In genomic region chr19:3618144-3618810, GRCh38 we compare ENCODE assay signal across 9 cellular contexts. TPM values are rescaled to one million over a fixed set of nuclear protein-coding genes. Genes with fewer than 3 reads are reported as not detected.
DNase-seq lines count a peak whose midpoint lies in the region; ATAC-seq and TF ChIP-seq lines count a peak whose summit lies in the region.
"Had no signal": no experiment of that assay in that cellular context is flagged by ENCODE, and none has a peak within 500 bp of the region (broad histone marks: within the 10 kb centered on the region; RNA-seq: fewer than 3 reads in every experiment).

No MANE protein-coding gene starts in this region.

- no peaks in the 10 kb centered on the region for H3K9me3 Mint-ChIP-seq in activated T-helper 17 cell treated with anti-CD3 and anti-CD28 coated beads, Interleukin-2, amount 50 U/mL, for 72 hours
- H3K9me3 Mint-ChIP-seq: T-helper 1 cell treated with Interleukin-12 subunit alpha and Interleukin-12 subunit beta and Interleukin-4 antibody, amounts not matched to agents 30 μg/mL and 1 μg/mL, for 36 hours had no signal

- no peaks in the 10 kb centered on the region for H3K27me3 Mint-ChIP-seq in activated T-helper 17 cell treated with anti-CD3 and anti-CD28 coated beads, Interleukin-2, amount 50 U/mL, for 72 hours

- peak; percentile 94 for TF ChIP-seq CTCF in foreskin fibroblast (IDR thresholded peaks at IDR 0.05; ENCODE audit: low read depth, low read length)

- no peaks in the 10 kb centered on the region for H3K9me3 ChIP-seq in trophoblast cell (ENCODE audit: insufficient read depth, low read depth, low read length)

- H3K4me2 ChIP-seq in trophoblast cell (ENCODE audit: low read length), result no peak overlapping the region

- peaks cover 0 to 6% of the 10 kb centered on the region in 2 experiments for H3K4me1 ChIP-seq in trophoblast cell (ENCODE audit: control insufficient read depth in 1 of 2, insufficient read depth in 2 of 2, low read length in 2 of 2)

- no peak overlapping the region for H2AK5ac ChIP-seq in trophoblast cell (ENCODE audit: low read length)

- no peaks in the 10 kb centered on the region for H3K79me2 ChIP-seq in trophoblast cell (ENCODE audit: control insufficient read depth, insufficient read depth, low read length, poor library complexity)

- H2BK120ac ChIP-seq in trophoblast cell (ENCODE audit: insufficient read depth, low read length, poor library complexity), result no peak overlapping the region

- H2BK5ac ChIP-seq in trophoblast cell (ENCODE audit: low read depth, low read length, poor library complexity), result no peak overlapping the region

- peaks cover 13% of the 10 kb centered on the region for H3K36me3 Mint-ChIP-seq in activated T-helper 17 cell treated with anti-CD3 and anti-CD28 coated beads, Interleukin-2, amount 50 U/mL, for 72 hours (ENCODE audit: low read depth)

- no peak overlapping the region for H3K4me3 ChIP-seq in foreskin fibroblast (ENCODE audit: low read depth in 1 of 2, low read length in 2 of 2)
- H3K4me3 ChIP-seq in trophoblast cell (ENCODE audit: low read depth, low read length), result no peak overlapping the region

- no peak overlapping the region for H2AFZ ChIP-seq in trophoblast cell (ENCODE audit: insufficient read depth, low read length, poor library complexity)

- no peak overlapping the region for H2BK12ac ChIP-seq in trophoblast cell (ENCODE audit: low read length)

- no peak overlapping the region for H3K9ac ChIP-seq in trophoblast cell (ENCODE audit: low read length)

- H3K14ac ChIP-seq in trophoblast cell (ENCODE audit: low read length), result no peak overlapping the region

- no peak overlapping the region for H4K8ac ChIP-seq in trophoblast cell (ENCODE audit: low read depth, low read length)

- H3K18ac ChIP-seq in trophoblast cell (ENCODE audit: low read length), result peak overlapping the region; percentile 22

- H3K27ac ChIP-seq in trophoblast cell (ENCODE audit: low read depth, low read length), result no peak overlapping the region

- H3K4me1 Mint-ChIP-seq in activated T-helper 17 cell treated with anti-CD3 and anti-CD28 coated beads, Interleukin-2, amount 50 U/mL, for 72 hours, result no peaks in the 10 kb centered on the region

- H3K4me3 Mint-ChIP-seq in activated T-helper 17 cell treated with anti-CD3 and anti-CD28 coated beads, Interleukin-2, amount 50 U/mL, for 72 hours, result no peak overlapping the region
- H3K4me3 Mint-ChIP-seq: T-helper 1 cell treated with Interleukin-12 subunit alpha and Interleukin-12 subunit beta and Interleukin-4 antibody, amounts not matched to agents 30 μg/mL and 1 μg/mL, for 36 hours had no signal

- no peak overlapping the region for H3K4ac ChIP-seq in trophoblast cell (ENCODE audit: low read depth, low read length)

- H3K36me3 ChIP-seq in trophoblast cell (ENCODE audit: control insufficient read depth in 1 of 2, insufficient read depth in 2 of 2, low read length in 2 of 2), result peaks cover 57 to 59% of the 10 kb centered on the region in 2 experiments

- H3K27ac Mint-ChIP-seq in activated T-helper 17 cell treated with anti-CD3 and anti-CD28 coated beads, Interleukin-2, amount 50 U/mL, for 72 hours, result no peak overlapping the region
- H3K27ac Mint-ChIP-seq: T-helper 1 cell treated with Interleukin-12 subunit alpha and Interleukin-12 subunit beta and Interleukin-4 antibody, amounts not matched to agents 30 μg/mL and 1 μg/mL, for 36 hours had no signal

- no CpG with 5 or more reads among the region's 31 CpGs for WGBS in trophoblast cell (ENCODE audit: extremely low coverage, insufficient coverage, insufficient read length)

- H4K12ac ChIP-seq in trophoblast cell (ENCODE audit: low read depth, low read length), result no peak overlapping the region

- H3K27me3 ChIP-seq in trophoblast cell (ENCODE audit: insufficient read depth, low read length), result no peaks in the 10 kb centered on the region

- ATAC-seq in activated T-helper 17 cell treated with anti-CD3 and anti-CD28 coated beads, Interleukin-2, amount 50 U/mL, for 72 hours (replicated peaks), result peak; percentile 77
- ATAC-seq in GM21390 (IDR thresholded peaks at IDR 0.05; ENCODE audit: unreplicated experiment), result no peak

- H4K91ac ChIP-seq in trophoblast cell (ENCODE audit: low read depth, low read length), result no peak overlapping the region

- H3K79me1 ChIP-seq in trophoblast cell (ENCODE audit: low read length), result no peaks in the 10 kb centered on the region

- DNase-seq in GDM1 (lab: John Stamatoyannopoulos, UW) (peak; percentile 15), NCI-H2196 (lab: John Stamatoyannopoulos, UW; ENCODE audit: unreplicated experiment) (peak; percentile 35), foreskin fibroblast (peak; percentile 41 to 80), trophoblast cell (peak; percentile 24 to 52), NCI-H1105 (lab: John Stamatoyannopoulos, UW) (no peak), NCI-H1105 treated with DMSO at 0.1 percent for 48 hours (lab: John Stamatoyannopoulos, UW) (no peak)

- H3K23ac ChIP-seq in trophoblast cell (ENCODE audit: low read length), result no peak overlapping the region

RNA-seq across cellular contexts. Expression of gene CACTIN, which starts 8.3 kb away (rescaled TPM):
- total RNA-seq in activated T-helper 17 cell treated with anti-CD3 and anti-CD28 coated beads, Interleukin-2, amount 50 U/mL, for 72 hours, result 10 to 100 TPM; 22.9 to 31.8 TPM
- polyA plus RNA-seq in trophoblast cell (2013), result 25.6 and 26.4 TPM in 2 replicates

RNA-seq across cellular contexts. Expression of gene TBXA2R, which starts 11.6 kb away (rescaled TPM):
- total RNA-seq in activated T-helper 17 cell treated with anti-CD3 and anti-CD28 coated beads, Interleukin-2, amount 50 U/mL, for 72 hours, result under 1 TPM; 0.32 to 0.37 TPM
- 0.59 and 0.71 TPM in 2 replicates for polyA plus RNA-seq in trophoblast cell (2013)

RNA-seq across cellular contexts. Expression of gene GIPC3, which starts 33.0 kb away (rescaled TPM):
- under 1 TPM; 0.32 to 0.42 TPM for total RNA-seq in activated T-helper 17 cell treated with anti-CD3 and anti-CD28 coated beads, Interleukin-2, amount 50 U/mL, for 72 hours
- 0.68 and 0.89 TPM in 2 replicates for polyA plus RNA-seq in trophoblast cell (2013)

RNA-seq across cellular contexts. Expression of gene HMG20B, which starts 45.5 kb away (rescaled TPM):
- 10 to 100 TPM; 40.0 to 52.3 TPM for total RNA-seq in activated T-helper 17 cell treated with anti-CD3 and anti-CD28 coated beads, Interleukin-2, amount 50 U/mL, for 72 hours
- 165 and 170 TPM in 2 replicates for polyA plus RNA-seq in trophoblast cell (2013)

Comparison
In these comparisons a context has a peak if more than half of its experiments do, and no peak if none do; other contexts are left out.
1. DNase-seq: peak in GDM1 (single experiment), NCI-H2196 (single experiment), foreskin fibroblast (2 of 2) and trophoblast cell (2 of 2); none in NCI-H1105 (single experiment) and NCI-H1105 treated with DMSO at 0.1 percent for 48 hours (single experiment).